In the genomic region with DNA sequence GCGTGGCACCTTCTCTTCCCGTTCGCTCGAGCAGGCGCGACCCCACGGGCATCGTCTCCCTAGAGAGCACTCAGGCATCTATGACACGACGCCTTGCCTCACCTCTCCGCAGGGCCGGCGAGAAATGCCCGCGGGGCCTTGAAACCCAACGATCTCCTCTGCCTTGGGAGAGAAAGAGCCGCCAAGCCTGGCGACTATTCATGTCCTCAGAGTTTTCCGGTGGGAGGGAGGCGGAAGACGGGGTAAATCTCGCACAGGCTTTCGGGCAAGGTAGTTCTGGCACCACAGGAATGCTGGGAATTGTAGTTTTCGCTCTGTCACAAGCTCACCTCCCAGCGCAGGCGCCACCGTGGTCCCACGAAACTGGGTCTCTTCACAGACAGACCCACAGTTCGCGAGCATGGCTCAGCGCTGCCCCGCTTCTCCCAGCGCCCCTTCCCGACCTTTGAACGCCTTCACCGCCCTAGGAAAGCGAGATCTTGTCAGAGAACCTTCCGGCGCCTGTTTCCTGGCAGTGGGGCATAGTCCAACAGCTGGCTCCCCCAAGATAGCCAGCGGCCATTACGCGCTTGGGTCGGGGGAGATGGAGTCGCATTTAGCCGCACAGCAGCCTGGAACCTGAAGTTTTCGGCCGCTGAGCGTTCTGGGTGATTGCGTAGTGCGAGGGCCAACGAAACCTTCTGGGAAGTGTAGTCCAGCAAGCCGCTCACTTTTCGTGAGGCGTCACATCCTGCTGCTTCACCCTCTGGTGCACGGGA, we compare ENCODE assay signal across 8 cellular contexts. TPM values are rescaled to one million over a fixed set of nuclear protein-coding genes. Genes with fewer than 3 reads are reported as not detected.
A peak's percentile ranks its signal among the peaks of the same experiment; 100 is the strongest.
DNase-seq lines count a peak whose midpoint lies in the region; ATAC-seq and TF ChIP-seq lines count a peak whose summit lies in the region.

CCDC90B (minus strand) TSS at position 597 of the 758 bp plus-strand sequence; CDS start at position 202, 395 bp downstream.

- DNase-seq in AG09309 (ENCODE audit: low read depth): peak; percentile 91
- peak; percentile 97 for DNase-seq in NCI-H345 treated with DMSO at 0.1 percent for 48 hours (lab: John Stamatoyannopoulos, UW; ENCODE audit: unreplicated experiment)
- DNase-seq in activated CD4-positive, CD25-positive, alpha-beta regulatory T cell (lab: John Stamatoyannopoulos, UW): peak; percentile 83 to 87 (median 84)
- peak; percentile 96 for DNase-seq in central memory CD4-positive, alpha-beta T cell
- DNase-seq in inferior parietal cortex (ENCODE audit: extremely low spot score): peak; percentile 98
- peak; percentile 98 for DNase-seq in spleen

- TF ChIP-seq CTCF in AG09309 (IDR thresholded peaks at IDR 0.05; ENCODE audit: control insufficient read depth, insufficient read depth, low read depth, low read length, missing control alignments) (peak; percentile 33), spleen (IDR thresholded peaks at IDR 0.05 in 8 of 11, conservative IDR thresholded peaks at IDR 0.05 in 3 of 11) (peak in 2 of 11 experiments; percentile 2 to 24)

- H3K4me1 ChIP-seq in spleen: peaks cover 14 to 59% (median 45%) of the 10 kb centered on the region in 6 donors

- peak within 1 kb of the TSS; percentile 95 to 99 (median 97) for H3K27ac ChIP-seq in spleen

- ATAC-seq in GM19023 (IDR thresholded peaks at IDR 0.05; ENCODE audit: unreplicated experiment) (peak; percentile 89), HG03280 (IDR thresholded peaks at IDR 0.05; ENCODE audit: unreplicated experiment) (peak; percentile 91)

- H3K27me3 ChIP-seq in spleen (replicated peaks in 1 of 7): no peaks in the 10 kb centered on the region

- intact Hi-C loops in spleen (cut with DNase I; ENCODE audit: low total_unique reads): no loop called here

- H3K36me3 ChIP-seq in spleen: peaks cover 0 to 3% (median 0%) of the 10 kb centered on the region in 6 donors

- H3K4me3 ChIP-seq in AG09309 (ENCODE audit: control insufficient read depth, low read depth, low read length) (peak within 1 kb of the TSS; percentile 98), spleen (peak within 1 kb of the TSS; percentile 64 to 90 (median 82))

- peak; percentile 63 to 90 (median 78) for TF ChIP-seq POLR2A in spleen (IDR thresholded peaks at IDR 0.05)

- WGBS in spleen, 5 donors: 0% methylated on average over 34 to 55 of the region's 55 CpGs

- H3K9me3 ChIP-seq in spleen: no peaks in the 10 kb centered on the region

RNA-seq across cellular contexts. Expression of gene CCDC90B, which starts in this region (rescaled TPM):
- 10 to 100 TPM; 26.6 to 54.5 (median 36.2) TPM for total RNA-seq in spleen
- polyA plus RNA-seq in spleen: 10 to 100 TPM; 31.5 to 45.1 (median 39.2) TPM

Comparison
In these comparisons a context has a peak if more than half of its experiments do, and no peak if none do; other contexts are left out.
1. Peak in every context shown above with its lines: DNase-seq, ATAC-seq, H3K4me3 ChIP-seq and H3K27ac ChIP-seq.